Comparison of ENCODE assay signal across 23 cellular contexts in genomic region chr2:28374331-28374730, GRCh38. TPM values are rescaled to one million over a fixed set of nuclear protein-coding genes. Genes with fewer than 3 reads are reported as not detected.
DNase-seq lines count a peak whose midpoint lies in the region; ATAC-seq and TF ChIP-seq lines count a peak whose summit lies in the region.
"Had no signal": no experiment of that assay in that cellular context is flagged by ENCODE, and none has a peak within 500 bp of the region (broad histone marks: within the 10 kb centered on the region; RNA-seq: fewer than 3 reads in every experiment).

No MANE protein-coding gene starts in this region.

- H3K23ac ChIP-seq in mesendoderm (ENCODE audit: low read length) = no peak overlapping the region

- peaks cover 9% of the 10 kb centered on the region for H3K36me3 Mint-ChIP-seq in Calu3 (ENCODE audit: insufficient read depth, unreplicated experiment)
- no peaks in the 10 kb centered on the region for H3K36me3 Mint-ChIP-seq in T-helper 17 cell (ENCODE audit: low read depth)
- H3K36me3 Mint-ChIP-seq in endodermal cell (ENCODE audit: low read depth) = no peaks in the 10 kb centered on the region
- H3K36me3 Mint-ChIP-seq in T-helper 2 cell treated with Interferon-gamma antibody and Interleukin-4, amounts not matched to agents 5 μg/mL and 100 μg/mL, for 36 hours (ENCODE audit: low read depth) = no peaks in the 10 kb centered on the region
- H3K36me3 Mint-ChIP-seq: CD4-positive, CD25-positive, alpha-beta regulatory T cell; CD8-positive, alpha-beta T cell had no signal

- H3K4ac ChIP-seq in mesendoderm (ENCODE audit: low read depth, low read length) = no peak overlapping the region

- peak overlapping the region; percentile 21 for H3K27ac Mint-ChIP-seq in Calu3 (ENCODE audit: unreplicated experiment)
- peak overlapping the region; percentile 16 for H3K27ac Mint-ChIP-seq in T-helper 17 cell
- no peak overlapping the region for H3K27ac Mint-ChIP-seq in endodermal cell
- H3K27ac Mint-ChIP-seq in T-helper 2 cell treated with Interferon-gamma antibody and Interleukin-4, amounts not matched to agents 5 μg/mL and 100 μg/mL, for 36 hours = no peak overlapping the region
- H3K27ac Mint-ChIP-seq: B cell; CD4-positive, CD25-positive, alpha-beta regulatory T cell; CD8-positive, alpha-beta T cell had no signal

- no peaks in the 10 kb centered on the region for H4K20me1 ChIP-seq in hepatocyte (ENCODE audit: insufficient read depth, poor library complexity, severe bottlenecking)
- H4K20me1 ChIP-seq: BLaER1 had no signal

- TF ChIP-seq CTCF in Calu3 (IDR thresholded peaks at IDR 0.05; ENCODE audit: unreplicated experiment) (no peak), endodermal cell (conservative IDR thresholded peaks at IDR 0.05) (no peak), spleen (IDR thresholded peaks at IDR 0.05 in 8 of 11, conservative IDR thresholded peaks at IDR 0.05 in 3 of 11) (no peak), hepatocyte (IDR thresholded peaks at IDR 0.05; ENCODE audit: poor library complexity) (no peak), GM20000 (IDR thresholded peaks at IDR 0.05; ENCODE audit: extremely low read depth, missing control alignments) (no peak)

- H3K18ac ChIP-seq in mesendoderm (ENCODE audit: low read length) = no peak overlapping the region

- WGBS in endodermal cell (ENCODE audit: insufficient coverage in 1 of 2, insufficient read length in 1 of 2), 2 experiments = 86 to 97% methylated on average over 5 of the region's 5 CpGs
- 82 to 91% (median 88%) methylated on average over 5 of the region's 5 CpGs for WGBS in spleen, 5 donors
- 80% methylated on average over 5 of the region's 5 CpGs for WGBS in hepatocyte (ENCODE audit: low lambda C conversion rate, missing lambda C conversion rate)
- WGBS in mesendoderm (ENCODE audit: extremely low coverage, insufficient coverage, low lambda C conversion rate) = no CpG with 5 or more reads among the region's 5 CpGs

- H2BK5ac ChIP-seq in mesendoderm (ENCODE audit: low read length) = no peak overlapping the region

- H2BK120ac ChIP-seq in mesendoderm (ENCODE audit: low read depth, low read length) = no peak overlapping the region

- H3K27ac ChIP-seq in endodermal cell (ENCODE audit: low read depth, low read length) = no peak overlapping the region
- no peak overlapping the region for H3K27ac ChIP-seq in spleen
- no peak overlapping the region for H3K27ac ChIP-seq in hepatocyte
- H3K27ac ChIP-seq in mesendoderm (ENCODE audit: low read depth, low read length) = no peak overlapping the region
- H3K27ac ChIP-seq: 22Rv1, BLaER1, C4-2B had no signal

- no peak overlapping the region for H3K56ac ChIP-seq in mesendoderm (ENCODE audit: low read length)

- no peaks in the 10 kb centered on the region for H3K9me3 ChIP-seq in T-helper 17 cell (ENCODE audit: control insufficient read depth, low read length, poor library complexity, severe bottlenecking)
- H3K9me3 ChIP-seq in endodermal cell (ENCODE audit: control insufficient read depth, low read length) = no peaks in the 10 kb centered on the region
- H3K9me3 ChIP-seq in spleen = no peaks in the 10 kb centered on the region
- no peaks in the 10 kb centered on the region for H3K9me3 ChIP-seq in hepatocyte (ENCODE audit: low read depth)
- H3K9me3 ChIP-seq: BLaER1, Caco-2 had no signal

- no peaks in the 10 kb centered on the region for H3K79me2 ChIP-seq in hepatocyte
- no peaks in the 10 kb centered on the region for H3K79me2 ChIP-seq in mesendoderm (ENCODE audit: control insufficient read depth, insufficient read depth, low read length)

- H3K79me1 ChIP-seq in mesendoderm (ENCODE audit: low read length) = no peaks in the 10 kb centered on the region

- no peak overlapping the region for H4K5ac ChIP-seq in mesendoderm (ENCODE audit: low read length)

- H2AFZ ChIP-seq in hepatocyte = no peak overlapping the region

- no peak for ATAC-seq in T-helper 17 cell
- ATAC-seq: CD8-positive, alpha-beta T cell; GM12878 had no signal

- no peak for TF ChIP-seq POLR2A in spleen (IDR thresholded peaks at IDR 0.05)

- intact Hi-C loops in Calu3 (cut with micrococcal nuclease; ENCODE audit: unreplicated experiment) (no loop called here), spleen (cut with DNase I; ENCODE audit: low total_unique reads) (no loop called here)

- H2BK15ac ChIP-seq in mesendoderm (replicated peaks; ENCODE audit: low read depth) = no peak overlapping the region

- peaks cover 63% of the 10 kb centered on the region for H3K4me1 Mint-ChIP-seq in Calu3 (ENCODE audit: low read depth, unreplicated experiment)
- H3K4me1 Mint-ChIP-seq in T-helper 17 cell = peaks cover 26% of the 10 kb centered on the region
- H3K4me1 Mint-ChIP-seq in endodermal cell = peaks cover 3% of the 10 kb centered on the region
- peaks cover 16% of the 10 kb centered on the region for H3K4me1 Mint-ChIP-seq in T-helper 2 cell treated with Interferon-gamma antibody and Interleukin-4, amounts not matched to agents 5 μg/mL and 100 μg/mL, for 36 hours (ENCODE audit: low read depth)

- H3K27me3 ChIP-seq in endodermal cell (ENCODE audit: control insufficient read depth, insufficient read depth, low read length, poor library complexity, severe bottlenecking) (no peaks in the 10 kb centered on the region), spleen (replicated peaks in 1 of 7) (peaks cover 0 to 16% (median 0%) of the 10 kb centered on the region in 7 donors), hepatocyte (no peaks in the 10 kb centered on the region), mesendoderm (ENCODE audit: insufficient read depth, low read length, poor library complexity) (no peaks in the 10 kb centered on the region)
- H3K27me3 ChIP-seq: BLaER1 had no signal

- CTCF ChIA-PET in Calu3 (lab: Charles Lee) = no interaction called here

- H2AK5ac ChIP-seq in mesendoderm (ENCODE audit: low read length) = no peak overlapping the region

- H4K8ac ChIP-seq in mesendoderm (ENCODE audit: low read depth, low read length) = no peak overlapping the region

- DNase-seq in Calu3 (no peak), T-helper 17 cell (no peak), endodermal cell (peak; percentile 33), spleen (peak; percentile 56), hepatocyte (ENCODE audit: low spot score) (no peak), GM20000 (ENCODE audit: low spot score) (no peak), mesendoderm (no peak)
- no peak for DNase-seq in T-helper 2 cell treated with Interferon-gamma antibody and Interleukin-4, amounts not matched to agents 5 μg/mL and 100 μg/mL, for 36 hours (ENCODE audit: low spot score)
- DNase-seq: Caco-2; CD4-positive, CD25-positive, alpha-beta regulatory T cell; CD8-positive, alpha-beta T cell; DMS 273 treated with DMSO at 0.1 percent for 48 hours; DMS79; EL; GDM1; GOT3; H7; HCEC 1CT had no signal

- H3K4me3 ChIP-seq in endodermal cell (ENCODE audit: low read length) (no peak overlapping the region), spleen (no peak overlapping the region), hepatocyte (no peak overlapping the region), mesendoderm (ENCODE audit: low read length) (no peak overlapping the region)
- H3K4me3 ChIP-seq: BLaER1, GM12878 had no signal

- BruUV-seq in Calu3 (replicated peaks; lab: Mats Ljungman, UMichigan) = no TSS peak

- H3K9me3 Mint-ChIP-seq in Calu3 (ENCODE audit: low read depth, unreplicated experiment) = no peaks in the 10 kb centered on the region
- H3K9me3 Mint-ChIP-seq in endodermal cell = no peaks in the 10 kb centered on the region
- H3K9me3 Mint-ChIP-seq in T-helper 2 cell treated with Interferon-gamma antibody and Interleukin-4, amounts not matched to agents 5 μg/mL and 100 μg/mL, for 36 hours = no peaks in the 10 kb centered on the region
- H3K9me3 Mint-ChIP-seq: CD4-positive, CD25-positive, alpha-beta regulatory T cell; CD8-positive, alpha-beta T cell had no signal

- H3K36me3 ChIP-seq in endodermal cell (ENCODE audit: control insufficient read depth, insufficient read depth, low read length) (no peaks in the 10 kb centered on the region), spleen (no peaks in the 10 kb centered on the region), hepatocyte (replicated peaks; ENCODE audit: insufficient read depth, low read depth) (no peaks in the 10 kb centered on the region), mesendoderm (ENCODE audit: control insufficient read depth, insufficient read depth, low read length) (no peaks in the 10 kb centered on the region)
- H3K36me3 ChIP-seq: BLaER1 had no signal

- H3K4me3 Mint-ChIP-seq in Calu3 (ENCODE audit: low read depth, unreplicated experiment) = no peak overlapping the region
- no peak overlapping the region for H3K4me3 Mint-ChIP-seq in T-helper 17 cell
- H3K4me3 Mint-ChIP-seq in endodermal cell = no peak overlapping the region
- no peak overlapping the region for H3K4me3 Mint-ChIP-seq in T-helper 2 cell treated with Interferon-gamma antibody and Interleukin-4, amounts not matched to agents 5 μg/mL and 100 μg/mL, for 36 hours
- H3K4me3 Mint-ChIP-seq: B cell; CD4-positive, CD25-positive, alpha-beta regulatory T cell; CD8-positive, alpha-beta T cell had no signal

- no peak overlapping the region for H3K4me2 ChIP-seq in hepatocyte
- no peak overlapping the region for H3K4me2 ChIP-seq in mesendoderm (ENCODE audit: low read length)
- H3K4me2 ChIP-seq: BLaER1 had no signal

- H3K27me3 Mint-ChIP-seq in Calu3 (ENCODE audit: unreplicated experiment) (no peaks in the 10 kb centered on the region), T-helper 17 cell (no peaks in the 10 kb centered on the region), endodermal cell (ENCODE audit: insufficient read depth) (peaks cover 27% of the 10 kb centered on the region)
- H3K27me3 Mint-ChIP-seq in T-helper 2 cell treated with Interferon-gamma antibody and Interleukin-4, amounts not matched to agents 5 μg/mL and 100 μg/mL, for 36 hours (ENCODE audit: low read depth) = peaks cover 22% of the 10 kb centered on the region

- no peaks in the 10 kb centered on the region for H3K9me2 ChIP-seq in hepatocyte (replicated peaks; ENCODE audit: insufficient read depth)

- H3K9ac ChIP-seq in endodermal cell (ENCODE audit: extremely low read depth, low read length, poor library complexity, severe bottlenecking) = no peak overlapping the region
- H3K9ac ChIP-seq in mesendoderm (ENCODE audit: low read length) = no peak overlapping the region
- H3K9ac ChIP-seq: BLaER1 had no signal

- no peaks in the 10 kb centered on the region for H3K4me1 ChIP-seq in endodermal cell (ENCODE audit: control insufficient read depth, insufficient read depth, low read length)
- H3K4me1 ChIP-seq in spleen = peaks cover 0 to 21% (median 14%) of the 10 kb centered on the region in 6 donors
- peaks cover 11% of the 10 kb centered on the region for H3K4me1 ChIP-seq in hepatocyte (ENCODE audit: insufficient read depth)
- no peaks in the 10 kb centered on the region for H3K4me1 ChIP-seq in mesendoderm (ENCODE audit: control insufficient read depth, low read depth, low read length)

RNA-seq across cellular contexts. Expression of gene FOSL2, which starts 18.3 kb away (rescaled TPM):
- 53.7 and 57.3 TPM in 2 replicates for total RNA-seq in Calu3 (2022)
- 100 to 1,000 TPM; 114 to 153 TPM for total RNA-seq in T-helper 17 cell
- total RNA-seq in endodermal cell = 1 to 10 TPM; 1.4 to 3.8 TPM
- 2.7 TPM for polyA plus RNA-seq in endodermal cell (2013, experiment 1 of 2)
- polyA plus RNA-seq in endodermal cell (2013, experiment 2 of 2) = 2.6 TPM
- 100 to 1,000 TPM in 3 of 7 donors, 10 to 100 TPM in 4; 53.0 to 134 (median 97.1) TPM for total RNA-seq in spleen
- 10 to 100 TPM in 1 of 3 donors, 1 to 10 TPM in 2; 3.2 to 14.8 (median 4.7) TPM for polyA plus RNA-seq in spleen
- total RNA-seq in hepatocyte = 148 and 164 TPM in 2 replicates
- 84.0 and 91.1 TPM in 2 replicates for polyA plus RNA-seq in hepatocyte
- polyA plus RNA-seq in mesendoderm (2013, experiment 1 of 2) = 4.6 TPM
- 4.9 TPM for polyA plus RNA-seq in mesendoderm (2013, experiment 2 of 2)

Comparison
In these comparisons a context has a peak if more than half of its experiments do, and no peak if none do; other contexts are left out.
1. DNase-seq: peak in endodermal cell (single experiment) and spleen (single experiment); none in Calu3 (single experiment), T-helper 17 cell (0 of 3), hepatocyte (single experiment), T-helper 2 cell treated with Interferon-gamma antibody and Interleukin-4, amounts not matched to agents 5 μg/mL and 100 μg/mL, for 36 hours (single experiment), GM20000 (single experiment) and mesendoderm (single experiment).
2. H3K27ac Mint-ChIP-seq: peak in Calu3 (single experiment) and T-helper 17 cell (single experiment); none in endodermal cell (single experiment) and T-helper 2 cell treated with Interferon-gamma antibody and Interleukin-4, amounts not matched to agents 5 μg/mL and 100 μg/mL, for 36 hours (single experiment).
3. RNA of gene FOSL2, which starts 18.3 kb away (total RNA-seq): 114 to 153 TPM in T-helper 17 cell, 148 to 164 TPM in hepatocyte, 53.0 to 134 TPM in spleen and 53.7 to 57.3 TPM in Calu3; 1.4 to 3.8 TPM in endodermal cell; every median in the first group is over 10 times any median in the second.